ENCODE assay signal across 8 cellular contexts in the genomic region with DNA sequence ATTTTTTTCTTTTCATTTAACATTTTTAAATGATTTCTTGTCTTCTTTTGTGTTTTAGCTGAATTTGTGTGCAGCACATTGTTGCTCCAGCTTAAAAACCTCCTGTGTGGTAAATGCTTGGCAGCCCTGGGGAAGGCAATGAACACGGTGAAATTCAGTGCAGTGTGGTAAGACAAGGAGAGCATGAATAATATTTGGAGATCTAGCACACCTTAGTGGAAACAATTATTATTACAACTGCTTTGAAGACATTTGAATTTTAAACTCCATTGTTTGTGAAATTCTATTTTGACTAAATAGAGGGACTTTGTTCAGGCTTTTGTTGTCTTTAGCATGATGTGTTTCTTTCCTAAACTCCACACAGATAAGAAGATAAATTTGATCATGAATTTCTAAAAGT.
DNase-seq lines count a peak whose midpoint lies in the region; ATAC-seq, FAIRE-seq and TF ChIP-seq lines count a peak whose summit lies in the region.

No MANE protein-coding gene starts in this region.

- peak; percentile 52 to 65 for TF ChIP-seq RAD21 in A549 (conservative IDR thresholded peaks at IDR 0.05 in 1 of 2, IDR thresholded peaks at IDR 0.05 in 1 of 2)

- H3K36me3 ChIP-seq in OCI-LY7 (ENCODE audit: insufficient read depth, low read length): no peaks in the 10 kb centered on the region

- H3K4me1 ChIP-seq in A549: no peaks in the 10 kb centered on the region
- H3K4me1 ChIP-seq in OCI-LY7 (ENCODE audit: insufficient read depth, low read length, poor library complexity, severe bottlenecking): no peaks in the 10 kb centered on the region

- POLR2A ChIA-PET in A549 (lab: Yijun Ruan, JAX) (no interaction called here), OCI-LY7 (lab: Charles Lee) (no interaction called here)

- H3K9me2 ChIP-seq in OCI-LY7 (ENCODE audit: insufficient read depth, low read length): no peaks in the 10 kb centered on the region

- H3K9me3 Mint-ChIP-seq in nephron progenitor cell: peaks cover 23% of the 10 kb centered on the region

- no peaks in the 10 kb centered on the region for H4K20me1 ChIP-seq in OCI-LY7 (ENCODE audit: insufficient read depth, low read length)

- H2AFZ ChIP-seq in OCI-LY7 (ENCODE audit: low read length): no peak overlapping the region

- no peak for TF ChIP-seq EP300 in A549 (IDR thresholded peaks at IDR 0.05)

- H3K27ac ChIP-seq in A549 (no peak overlapping the region), OCI-LY7 (ENCODE audit: low read depth, low read length, poor library complexity, severe bottlenecking) (no peak overlapping the region)

- H3K79me2 ChIP-seq in OCI-LY7 (ENCODE audit: insufficient read depth, low read depth, low read length): no peaks in the 10 kb centered on the region

- intact Hi-C loops in OCI-LY7 (cut with micrococcal nuclease; ENCODE audit: unreplicated experiment): no loop called here

- no peak overlapping the region for H3K4me2 ChIP-seq in A549
- no peak overlapping the region for H3K4me2 ChIP-seq in OCI-LY7 (ENCODE audit: low read length)

- CTCF ChIA-PET in A549 (lab: Yijun Ruan, JAX) (interaction anchor here (0.6 to 1.4 kb wide), 3 partner anchors 9 to 1401 kb away, joined by 3 to 5 read pairs (median 3); no protein-coding TSS in a partner anchor), OCI-LY7 (lab: Charles Lee; ENCODE audit: unreplicated experiment) (no interaction called here)

- no peak overlapping the region for H3K4me3 Mint-ChIP-seq in nephron progenitor cell

- H3K4me3 ChIP-seq in A549 (no peak overlapping the region), OCI-LY7 (ENCODE audit: low read depth, low read length, poor library complexity, severe bottlenecking) (no peak overlapping the region), epithelial cell of proximal tubule (ENCODE audit: low read depth, low read length) (no peak overlapping the region)

- 0% methylated on average over 1 of the region's 1 CpG for WGBS in A549 (ENCODE audit: missing lambda C conversion rate)

- no peak overlapping the region for H3K27ac Mint-ChIP-seq in nephron progenitor cell

- H3K4me1 Mint-ChIP-seq in nephron progenitor cell: no peaks in the 10 kb centered on the region

- peak; percentile 40 for TF ChIP-seq CTCF in A549 (IDR thresholded peaks at IDR 0.05)
- peak; percentile 70 for TF ChIP-seq CTCF in OCI-LY7 (conservative IDR thresholded peaks at IDR 0.05; ENCODE audit: low read length)
- TF ChIP-seq CTCF in epithelial cell of proximal tubule (conservative IDR thresholded peaks at IDR 0.05; ENCODE audit: low read depth, low read length): peak; percentile 45
- TF ChIP-seq CTCF in nephron progenitor cell (IDR thresholded peaks at IDR 0.05): peak; percentile 34

- DNase-seq in A549 (ENCODE audit: low read depth in 1 of 2, low spot score in 1 of 2) (peak; percentile 4 to 18), HT1080 (ENCODE audit: low read depth) (peak; percentile 3), OCI-LY7 (ENCODE audit: low spot score) (peak; percentile 12), epithelial cell of proximal tubule (ENCODE audit: low read depth) (peak; percentile 7), nephron progenitor cell (no peak), SHP77 (lab: John Stamatoyannopoulos, UW) (no peak)
- no peak for DNase-seq in effector CD4-positive, alpha-beta T cell

- FAIRE-seq in A549 (lab: Jason Lieb, UNC): no peak

- peak; percentile 62; a peak in 4 of 6 replicates for ATAC-seq in A549
- ATAC-seq in GM21381 (IDR thresholded peaks at IDR 0.05; ENCODE audit: unreplicated experiment): no peak

- no peaks in the 10 kb centered on the region for H3K27me3 Mint-ChIP-seq in nephron progenitor cell (ENCODE audit: low read depth, poor library complexity)

- H3K36me3 Mint-ChIP-seq in nephron progenitor cell (ENCODE audit: low read depth): no peaks in the 10 kb centered on the region

- H3K9me3 ChIP-seq in A549 (no peaks in the 10 kb centered on the region), OCI-LY7 (ENCODE audit: low read length) (no peaks in the 10 kb centered on the region)

- TF ChIP-seq POLR2A in A549 (IDR thresholded peaks at IDR 0.05; ENCODE audit: low read length): no peak

- BruUV-seq in OCI-LY7 (replicated peaks; lab: Mats Ljungman, UMichigan): no TSS peak

TF ChIP-seq in A549, 52 proteins besides CTCF, POLR2A, EP300 and RAD21:
- TF ChIP-seq ZNF302 (CRISPR knock-in tag; IDR thresholded peaks at IDR 0.05) (no peak), SMC3 (IDR thresholded peaks at IDR 0.05) (peak; percentile 45; the same call in 2 of the 3 replicates)
TF ChIP-seq in A549: peak in this region for 1.

Comparison
In these comparisons a context has a peak if more than half of its experiments do, and no peak if none do; other contexts are left out.
1. DNase-seq: peak in A549 (2 of 2), HT1080 (single experiment), OCI-LY7 (single experiment) and epithelial cell of proximal tubule (single experiment); none in nephron progenitor cell (single experiment), effector CD4-positive, alpha-beta T cell (single experiment) and SHP77 (0 of 2).
2. Peak in every context shown above with its lines, with median percentiles within 50 percentile points of each other: CTCF ChIP-seq.